In genomic region chr7:93231799-93232672, GRCh38 we compare ENCODE assay signal across 8 cellular contexts.
DNase-seq lines count a peak whose midpoint lies in the region; ATAC-seq lines count a peak whose summit lies in the region.

Gene VPS50 (plus strand): TSS chr7:93232366. CDS start chr7:93232468, 102 bp downstream.

- DNase-seq in AG08395 (ENCODE audit: low spot score) (peak; percentile 98), NCI-H345 treated with DMSO at 0.1 percent for 48 hours (lab: John Stamatoyannopoulos, UW; ENCODE audit: unreplicated experiment) (peak; percentile 95), iris pigment epithelial cell (ENCODE audit: low read depth) (peak; percentile 97)
- DNase-seq in activated CD4-positive, CD25-positive, alpha-beta regulatory T cell (lab: John Stamatoyannopoulos, UW), result peak; percentile 70 to 80 (median 76)
- peak; percentile 87 to 94 for DNase-seq in central memory CD8-positive, alpha-beta T cell (ENCODE audit: low spot score in 2 of 2)
- DNase-seq in stimulated activated CD4-positive, alpha-beta T cell treated with anti-CD3 and anti-CD28 coated beads, Interleukin-12 subunit alpha, Interleukin-12 subunit beta, amount 100 ng/mL, for 24 hours (ENCODE audit: low read depth in 2 of 2), result peak; percentile 82 to 85

- ATAC-seq in GM19023 (IDR thresholded peaks at IDR 0.05; ENCODE audit: unreplicated experiment), result peak; percentile 99
- ATAC-seq in HG03280 (IDR thresholded peaks at IDR 0.05; ENCODE audit: unreplicated experiment), result peak; percentile 99
- ATAC-seq in central memory CD8-positive, alpha-beta T cell (replicated peaks; ENCODE audit: extremely low read depth, poor library complexity, severe bottlenecking), result peak; percentile 98

- no peaks in the 10 kb centered on the region for H3K9me3 Mint-ChIP-seq in central memory CD8-positive, alpha-beta T cell

- H3K4me1 Mint-ChIP-seq in central memory CD8-positive, alpha-beta T cell, result peaks cover 24% of the 10 kb centered on the region

- H3K27ac Mint-ChIP-seq in central memory CD8-positive, alpha-beta T cell (ENCODE audit: low read depth), result peak within 1 kb of the TSS; percentile 95

- peak within 1 kb of the TSS; percentile 95 for H3K4me3 Mint-ChIP-seq in central memory CD8-positive, alpha-beta T cell

- H3K27me3 Mint-ChIP-seq in central memory CD8-positive, alpha-beta T cell, result no peaks in the 10 kb centered on the region

- peaks cover 6% of the 10 kb centered on the region for H3K36me3 Mint-ChIP-seq in central memory CD8-positive, alpha-beta T cell (ENCODE audit: insufficient read depth)

Comparison
In these comparisons a context has a peak if more than half of its experiments do, and no peak if none do; other contexts are left out.
1. Peak in every context shown above with its lines: DNase-seq and ATAC-seq.